ENCODE assay signal across 14 cellular contexts in genomic region chr16:22093952-22094351, GRCh38.
"Had no signal": no experiment of that assay in that cellular context is flagged by ENCODE, and none has a peak within 500 bp of the region (broad histone marks: within the 10 kb centered on the region; RNA-seq: fewer than 3 reads in every experiment).

No MANE protein-coding gene starts in this region.

- H3K27ac ChIP-seq: gastroesophageal sphincter, parathyroid adenoma, skin epidermis, tibial artery, uterus had no signal

- ATAC-seq: activated T-helper 17 cell treated with anti-CD3 and anti-CD28 coated beads, Interleukin-2, amount 50 U/mL, for 72 hours; gastroesophageal sphincter; left ventricle myocardium superior had no signal

- DNase-seq: activated B cell treated with CpG ODN at 0.5 μM for 24 hours; activated CD4-positive, alpha-beta T cell treated with anti-CD3 and anti-CD28 coated beads, Interleukin-2, amount 10 ng/mL, durations not matched to agents 24 days and 14 days; activated CD8-positive, alpha-beta memory T cell treated with anti-CD3 and anti-CD28 coated beads for 24 hours; activated naive CD4-positive, alpha-beta T cell treated with anti-CD3 and anti-CD28 coated beads, Interleukin-2, amount 10 ng/mL, durations not matched to agents 7 days and 5 days; effector CD4-positive, alpha-beta T cell; kidney; left ventricle myocardium superior; retina; tibial artery; uterus had no signal
